22 cellular contexts compared by ENCODE assay signal in the genomic region with DNA sequence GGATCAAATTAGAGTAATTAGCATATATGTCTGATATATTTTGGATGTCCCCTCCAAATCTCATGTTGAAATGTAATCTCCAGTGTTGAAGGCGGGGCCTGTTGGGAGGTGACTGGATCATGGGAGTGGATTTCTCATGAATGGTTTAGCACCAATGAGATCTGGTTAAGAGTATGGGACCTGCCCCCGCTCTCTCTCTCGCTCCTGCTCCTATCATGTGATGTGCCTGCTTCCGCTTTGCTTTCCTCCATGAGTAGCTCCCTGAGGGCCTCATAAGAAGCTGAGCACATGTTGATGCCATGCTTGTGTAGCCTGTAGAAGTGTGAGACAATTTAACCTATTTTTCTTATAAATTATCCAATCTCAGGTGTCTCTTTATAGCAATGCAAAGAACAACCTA.
"Had no signal": no experiment of that assay in that cellular context is flagged by ENCODE, and none has a peak within 500 bp of the region (broad histone marks: within the 10 kb centered on the region; RNA-seq: fewer than 3 reads in every experiment).

No MANE protein-coding gene starts in this region.

- ATAC-seq: activated CD8-positive, alpha-beta memory T cell treated with anti-CD3 and anti-CD28 coated beads, Interleukin-2, amount 10 ng/mL, durations not matched to agents 7 days and 5 days; body of pancreas had no signal

- H3K9me3 ChIP-seq: body of pancreas had no signal

- H3K4me3 ChIP-seq: body of pancreas had no signal

- H3K9me3 Mint-ChIP-seq: activated naive CD4-positive, alpha-beta T cell treated with anti-CD3 and anti-CD28 coated beads, Interleukin-2, amount 50 U/mL, for 24 hours; activated T-cell treated with anti-CD3 and anti-CD28 coated beads, Interleukin-2, amount 50 U/mL, for 24 hours; activated T-helper 1 cell treated with anti-CD3 and anti-CD28 coated beads, Interleukin-12 subunit alpha, Interleukin-12 subunit beta, Interleukin-2, Interleukin-4 antibody, amounts not matched to agents 30 ng/mL and 10 ng/mL and 1 ng/mL, durations not matched to agents 14 hours and 24 hours and 36 hours; T-helper 1 cell treated with Interleukin-12 subunit alpha and Interleukin-12 subunit beta and Interleukin-4 antibody, amounts not matched to agents 30 μg/mL and 1 μg/mL, for 36 hours had no signal

- H3K27ac ChIP-seq: body of pancreas had no signal

- H3K27me3 Mint-ChIP-seq: activated naive CD4-positive, alpha-beta T cell treated with anti-CD3 and anti-CD28 coated beads, Interleukin-2, amount 50 U/mL, for 24 hours; activated T-cell treated with anti-CD3 and anti-CD28 coated beads, Interleukin-2, amount 50 U/mL, for 24 hours had no signal

- H3K4me1 Mint-ChIP-seq: activated CD8-positive, alpha-beta memory T cell treated with anti-CD3 and anti-CD28 coated beads, Interleukin-2, amount 10 ng/mL, durations not matched to agents 7 days and 5 days; activated naive CD4-positive, alpha-beta T cell treated with anti-CD3 and anti-CD28 coated beads, Interleukin-2, amount 50 U/mL, for 24 hours had no signal

- H3K36me3 Mint-ChIP-seq: activated CD8-positive, alpha-beta memory T cell treated with anti-CD3 and anti-CD28 coated beads, Interleukin-2, amount 10 ng/mL, durations not matched to agents 7 days and 5 days; activated naive CD4-positive, alpha-beta T cell treated with anti-CD3 and anti-CD28 coated beads, Interleukin-2, amount 50 U/mL, for 24 hours had no signal

- H3K4me1 ChIP-seq: body of pancreas had no signal

- DNase-seq: activated CD4-positive, alpha-beta T cell treated with anti-CD3 and anti-CD28 coated beads for 48 hours; activated CD4-positive, alpha-beta T cell treated with anti-CD3 and anti-CD28 coated beads, Interleukin-2, amount 50 U/mL, for 4 hours; activated CD4-positive, CD25-positive, alpha-beta regulatory T cell treated with anti-CD3 and anti-CD28 coated beads, Interleukin-2, amount 50 U/mL, for 72 hours; activated CD8-positive, alpha-beta memory T cell treated with anti-CD3 and anti-CD28 coated beads, Interleukin-2, amount 10 ng/mL, durations not matched to agents 7 days and 5 days; activated effector memory CD4-positive, alpha-beta T cell treated with Interleukin-2 at 50 U/mL for 16 hours; activated naive CD4-positive, alpha-beta T cell; activated T-cell treated with anti-CD3 and anti-CD28 coated beads, Interleukin-2, amount 50 U/mL, for 24 hours; aorta; body of pancreas; central memory CD4-positive, alpha-beta T cell; Kasumi-1; NCI-H146; NCI-H187 treated with DMSO at 0.1 percent for 48 hours; NCI-H2081 treated with DMSO at 0.1 percent for 48 hours; NCI-H226; NCI-H526 treated with DMSO at 0.1 percent for 48 hours; SHP77 treated with DMSO at 0.1 percent for 48 hours had no signal

- FAIRE-seq: bronchial epithelial cell, RCC 7860 had no signal

- H3K27ac Mint-ChIP-seq: activated CD8-positive, alpha-beta memory T cell treated with anti-CD3 and anti-CD28 coated beads, Interleukin-2, amount 10 ng/mL, durations not matched to agents 7 days and 5 days; activated naive CD4-positive, alpha-beta T cell treated with anti-CD3 and anti-CD28 coated beads, Interleukin-2, amount 50 U/mL, for 24 hours; activated T-cell treated with anti-CD3 and anti-CD28 coated beads, Interleukin-2, amount 50 U/mL, for 24 hours; activated T-helper 1 cell treated with anti-CD3 and anti-CD28 coated beads, Interleukin-12 subunit alpha, Interleukin-12 subunit beta, Interleukin-2, Interleukin-4 antibody, amounts not matched to agents 30 ng/mL and 10 ng/mL and 1 ng/mL, durations not matched to agents 14 hours and 24 hours and 36 hours; T-helper 1 cell treated with Interleukin-12 subunit alpha and Interleukin-12 subunit beta and Interleukin-4 antibody, amounts not matched to agents 30 μg/mL and 1 μg/mL, for 36 hours had no signal

- H3K27me3 ChIP-seq: body of pancreas had no signal

- H3K4me3 Mint-ChIP-seq: activated CD8-positive, alpha-beta memory T cell treated with anti-CD3 and anti-CD28 coated beads, Interleukin-2, amount 10 ng/mL, durations not matched to agents 7 days and 5 days; activated naive CD4-positive, alpha-beta T cell treated with anti-CD3 and anti-CD28 coated beads, Interleukin-2, amount 50 U/mL, for 24 hours; activated T-cell treated with anti-CD3 and anti-CD28 coated beads, Interleukin-2, amount 50 U/mL, for 24 hours; activated T-helper 1 cell treated with anti-CD3 and anti-CD28 coated beads, Interleukin-12 subunit alpha, Interleukin-12 subunit beta, Interleukin-2, Interleukin-4 antibody, amounts not matched to agents 30 ng/mL and 10 ng/mL and 1 ng/mL, durations not matched to agents 14 hours and 24 hours and 36 hours; T-helper 1 cell treated with Interleukin-12 subunit alpha and Interleukin-12 subunit beta and Interleukin-4 antibody, amounts not matched to agents 30 μg/mL and 1 μg/mL, for 36 hours had no signal
